20 cellular contexts compared by ENCODE assay signal in genomic region chr6:2507638-2508037, GRCh38.
"Had no signal": no experiment of that assay in that cellular context is flagged by ENCODE, and none has a peak within 500 bp of the region (broad histone marks: within the 10 kb centered on the region; RNA-seq: fewer than 3 reads in every experiment).

No MANE protein-coding gene starts in this region.

- H3K4me3 ChIP-seq: cardiac muscle cell, left lung, pancreas, sigmoid colon, smooth muscle cell, transverse colon, vagina had no signal

- H3K36me3 ChIP-seq: cardiac muscle cell, left lung, pancreas, sigmoid colon, transverse colon, vagina had no signal

- DNase-seq: activated CD4-positive, alpha-beta memory T cell treated with anti-CD3 and anti-CD28 coated beads for 36 hours; activated CD4-positive, alpha-beta T cell treated with anti-CD3 and anti-CD28 coated beads for 48 hours; activated effector memory CD4-positive, alpha-beta T cell treated with Interleukin-2 at 50 U/mL for 16 hours; activated naive CD4-positive, alpha-beta T cell treated with anti-CD3 and anti-CD28 coated beads, Interleukin-2, amount 10 ng/mL, durations not matched to agents 7 days and 5 days; activated naive CD8-positive, alpha-beta T cell treated with anti-CD3 and anti-CD28 coated beads, Interleukin-2, amount 50 U/mL, for 24 hours; activated T-cell treated with anti-CD3 and anti-CD28 coated beads, Interleukin-2, amount 50 U/mL, for 72 hours; effector CD4-positive, alpha-beta T cell; erythroblast; foreskin melanocyte; left lung; midbrain; pancreas; sigmoid colon; stimulated activated CD4-positive, alpha-beta T cell treated with anti-CD3 and anti-CD28 coated beads, Interleukin-15, amount 100 ng/mL, for 24 hours; transverse colon had no signal

- H3K27ac ChIP-seq: cardiac muscle cell, left lung, pancreas, sigmoid colon, transverse colon, vagina had no signal

- H3K27me3 ChIP-seq: cardiac muscle cell, vagina had no signal

- H3K4me1 ChIP-seq: pancreas, sigmoid colon, transverse colon, vagina had no signal

- ATAC-seq: activated naive CD8-positive, alpha-beta T cell treated with anti-CD3 and anti-CD28 coated beads, Interleukin-2, amount 50 U/mL, for 24 hours; activated T-cell treated with anti-CD3 and anti-CD28 coated beads, Interleukin-2, amount 50 U/mL, for 72 hours; left lung; natural killer cell treated with Interleukin-12 subunit alpha and Interleukin-12 subunit beta and Interleukin-15 and Interleukin-18, amount 100 ng/mL, for 72 hours; pancreas; stimulated activated memory B cell treated with anti-CD40 and anti-IgM and Interleukin-4, amounts not matched to agents 10 μg/mL and 1 μg/mL and 100 μg/mL, for 72 hours had no signal

- H3K9me3 ChIP-seq: left lung, pancreas, sigmoid colon, transverse colon, vagina had no signal

- H3K4me2 ChIP-seq: smooth muscle cell had no signal
